19 cellular contexts compared by ENCODE assay signal in genomic region chr6:111763381-111763780, GRCh38.
A peak's percentile ranks its signal among the peaks of the same experiment; 100 is the strongest.
DNase-seq lines count a peak whose midpoint lies in the region; ATAC-seq, FAIRE-seq and TF ChIP-seq lines count a peak whose summit lies in the region.
"Had no signal": no experiment of that assay in that cellular context is flagged by ENCODE, and none has a peak within 500 bp of the region (broad histone marks: within the 10 kb centered on the region; RNA-seq: fewer than 3 reads in every experiment).

No MANE protein-coding gene starts in this region.

- intact Hi-C loops in activated CD4-positive, alpha-beta T cell treated with anti-CD3 and anti-CD28 coated beads, Interleukin-2, amount 10 ng/mL, durations not matched to agents 24 days and 14 days (cut with micrococcal nuclease), result loop anchor here (10.0 kb wide), 1 partner anchor 279 kb away; the partner anchor contains the start of gene REV3L

- ATAC-seq in GM19035 (IDR thresholded peaks at IDR 0.05; ENCODE audit: unreplicated experiment), result no peak

- no peak for TF ChIP-seq POLR2A in GM12891 (IDR thresholded peaks at IDR 0.05; ENCODE audit: low read depth, low read length)

- in situ Hi-C loops in astrocyte of the spinal cord (cut with HindIII; ENCODE audit: low sequenced_read_pairs), result no loop called here

- no peak overlapping the region for H3K4me3 ChIP-seq in astrocyte of the spinal cord (ENCODE audit: low read depth, low read length)
- H3K4me3 ChIP-seq: coronary artery, esophagus squamous epithelium, lower lobe of right lung, skin epidermis had no signal

- peak overlapping the region; percentile 96 for H3K27ac Mint-ChIP-seq in activated CD4-positive, alpha-beta T cell treated with anti-CD3 and anti-CD28 coated beads, Interleukin-2, amount 10 ng/mL, durations not matched to agents 24 days and 14 days
- peak overlapping the region; percentile 55 to 84 (median 61) for H3K27ac Mint-ChIP-seq in nephron

- H3K4me1 Mint-ChIP-seq in activated CD4-positive, alpha-beta T cell treated with anti-CD3 and anti-CD28 coated beads, Interleukin-2, amount 10 ng/mL, durations not matched to agents 24 days and 14 days, result peaks cover 96% of the 10 kb centered on the region
- peaks cover 91% of the 10 kb centered on the region for H3K4me1 Mint-ChIP-seq in nephron

- peak overlapping the region; percentile 36 for H3K4me3 Mint-ChIP-seq in activated CD4-positive, alpha-beta T cell treated with anti-CD3 and anti-CD28 coated beads, Interleukin-2, amount 10 ng/mL, durations not matched to agents 24 days and 14 days
- no peak overlapping the region for H3K4me3 Mint-ChIP-seq in nephron
- H3K4me3 Mint-ChIP-seq: neural crest cell had no signal

- H3K9me3 Mint-ChIP-seq in activated CD4-positive, alpha-beta T cell treated with anti-CD3 and anti-CD28 coated beads, Interleukin-2, amount 10 ng/mL, durations not matched to agents 24 days and 14 days, result no peaks in the 10 kb centered on the region
- H3K9me3 Mint-ChIP-seq in nephron, result no peaks in the 10 kb centered on the region
- H3K9me3 Mint-ChIP-seq: neural crest cell had no signal

- no peak for FAIRE-seq in GM12891 (lab: Jason Lieb, UNC)
- FAIRE-seq: A204.1, G401.6 had no signal

- no peak for TF ChIP-seq CTCF in astrocyte of the spinal cord (IDR thresholded peaks at IDR 0.05; ENCODE audit: low read depth, low read length)
- no peak for TF ChIP-seq CTCF in nephron (IDR thresholded peaks at IDR 0.05; ENCODE audit: unreplicated experiment in 3 of 3)

- peaks cover 64% of the 10 kb centered on the region for H3K36me3 Mint-ChIP-seq in activated CD4-positive, alpha-beta T cell treated with anti-CD3 and anti-CD28 coated beads, Interleukin-2, amount 10 ng/mL, durations not matched to agents 24 days and 14 days (ENCODE audit: low read depth)
- peaks cover 20% of the 10 kb centered on the region for H3K36me3 Mint-ChIP-seq in nephron (ENCODE audit: low read depth)

- DNase-seq in activated CD4-positive, alpha-beta T cell treated with anti-CD3 and anti-CD28 coated beads, Interleukin-2, amount 10 ng/mL, durations not matched to agents 24 days and 14 days, result no peak
- no peak for DNase-seq in activated CD4-positive, alpha-beta T cell treated with anti-CD3 and anti-CD28 coated beads for 1 hour
- DNase-seq in LHCN-M2 (ENCODE audit: low read depth), result peak; percentile 17
- DNase-seq in astrocyte of the spinal cord (ENCODE audit: low read depth, low spot score), result peak; percentile 59
- DNase-seq in GM12891 (ENCODE audit: insufficient read length, low spot score), result no peak
- DNase-seq in MV-4-11 (lab: John Stamatoyannopoulos, UW), result no peak
- DNase-seq: COR-L47, esophagus squamous epithelium, lower lobe of right lung, NCI-H2107, NCI-H748 treated with DMSO at 0.1 percent for 48 hours, T-helper 9 cell had no signal

- no peaks in the 10 kb centered on the region for H3K27me3 Mint-ChIP-seq in activated CD4-positive, alpha-beta T cell treated with anti-CD3 and anti-CD28 coated beads, Interleukin-2, amount 10 ng/mL, durations not matched to agents 24 days and 14 days
- H3K27me3 Mint-ChIP-seq in nephron (ENCODE audit: low read depth), result no peaks in the 10 kb centered on the region

TF ChIP-seq in GM12891, 5 proteins besides CTCF, POLR2A, EP300 and RAD21:
- TF ChIP-seq TAF1 (IDR thresholded peaks at IDR 0.05; ENCODE audit: low read depth, low read length) (no peak), PAX5 (IDR thresholded peaks at IDR 0.05; ENCODE audit: insufficient read depth, low read length, severe bottlenecking) (no peak), POLR2AphosphoS5 (IDR thresholded peaks at IDR 0.05; ENCODE audit: low read depth, low read length) (no peak), POU2F2 (IDR thresholded peaks at IDR 0.05; ENCODE audit: low read depth, low read length) (no peak), SPI1 (IDR thresholded peaks at IDR 0.05; ENCODE audit: low read depth, low read length) (no peak)

Comparison
In these comparisons a context has a peak if more than half of its experiments do, and no peak if none do; other contexts are left out.
1. DNase-seq: peak in LHCN-M2 (single experiment) and astrocyte of the spinal cord (single experiment); none in activated CD4-positive, alpha-beta T cell treated with anti-CD3 and anti-CD28 coated beads, Interleukin-2, amount 10 ng/mL, durations not matched to agents 24 days and 14 days (single experiment), activated CD4-positive, alpha-beta T cell treated with anti-CD3 and anti-CD28 coated beads for 1 hour (single experiment), GM12891 (single experiment) and MV-4-11 (single experiment).